In the genomic region with DNA sequence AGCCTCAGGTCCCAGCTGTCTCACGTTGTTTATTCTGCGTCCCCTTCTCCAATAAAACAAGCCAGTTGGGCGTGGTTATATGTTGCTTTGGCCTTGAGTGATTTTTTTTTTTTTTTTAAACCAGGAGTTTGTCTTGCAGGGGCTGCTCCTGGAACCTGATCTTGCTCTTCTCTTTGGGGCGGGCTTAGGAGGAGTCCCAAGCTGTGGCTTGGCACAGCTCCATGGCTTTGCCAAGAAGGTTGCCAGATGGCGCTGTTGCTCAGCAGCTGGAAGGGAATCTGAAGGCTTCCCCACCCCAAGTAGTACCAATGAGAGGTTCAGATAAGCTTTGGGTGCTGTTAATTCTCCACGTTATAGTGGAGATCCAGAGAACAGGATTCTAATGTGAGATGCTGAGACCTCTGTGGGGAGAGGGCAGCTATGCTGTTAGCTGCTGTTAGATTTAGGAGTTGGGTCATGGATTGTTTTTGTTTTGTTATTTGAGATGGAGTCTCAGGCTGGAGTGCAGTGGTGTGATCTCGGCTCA, we compare ENCODE assay signal across 8 cellular contexts. TPM values are rescaled to one million over a fixed set of nuclear protein-coding genes. Genes with fewer than 3 reads are reported as not detected.
A peak's percentile ranks its signal among the peaks of the same experiment; 100 is the strongest.
DNase-seq lines count a peak whose midpoint lies in the region; ATAC-seq and TF ChIP-seq lines count a peak whose summit lies in the region.

No MANE protein-coding gene starts in this region.

- H3K27ac Mint-ChIP-seq in activated T-helper 17 cell treated with anti-CD3 and anti-CD28 coated beads, Interleukin-2, amount 50 U/mL, for 72 hours: peak overlapping the region; percentile 47

- H4K20me1 ChIP-seq in MM.1S (ENCODE audit: insufficient read depth, low read length): no peaks in the 10 kb centered on the region

- H3K27ac ChIP-seq in MM.1S (ENCODE audit: low read length) (no peak overlapping the region), neutrophil (peak overlapping the region; percentile 99), thoracic aorta (no peak overlapping the region)

- H3K36me3 ChIP-seq in MM.1S (replicated peaks; ENCODE audit: insufficient read depth, low read length) (peaks cover 17% of the 10 kb centered on the region; the same call in 1 of the 2 replicates), neutrophil (peaks cover 30% of the 10 kb centered on the region), thoracic aorta (peaks cover 36% of the 10 kb centered on the region)

- H3K27me3 ChIP-seq in MM.1S (replicated peaks; ENCODE audit: insufficient read depth, low read length) (no peaks in the 10 kb centered on the region), neutrophil (no peaks in the 10 kb centered on the region), thoracic aorta (replicated peaks; ENCODE audit: insufficient read depth) (no peaks in the 10 kb centered on the region)

- peaks cover 37% of the 10 kb centered on the region for H3K79me2 ChIP-seq in MM.1S (ENCODE audit: low read length)

- H3F3A ChIP-seq in MM.1S (ENCODE audit: insufficient read depth, low read length): no peaks in the 10 kb centered on the region; the same call in none of the 2 replicates

- H3K9ac ChIP-seq in MM.1S (ENCODE audit: low read length): no peak overlapping the region

- H3K9me2 ChIP-seq in MM.1S (replicated peaks; ENCODE audit: insufficient read depth, low read length): no peaks in the 10 kb centered on the region

- peak; percentile 38 for ATAC-seq in activated T-helper 17 cell treated with anti-CD3 and anti-CD28 coated beads, Interleukin-2, amount 50 U/mL, for 72 hours (replicated peaks)
- peak; percentile 41 for ATAC-seq in thoracic aorta (ENCODE audit: insufficient number of reproducible peaks, low FRiP score, low read depth)
- ATAC-seq in GM19467 (IDR thresholded peaks at IDR 0.05; ENCODE audit: unreplicated experiment): no peak

- DNase-seq in DMS153 treated with DMSO at 0.1 percent for 48 hours (lab: John Stamatoyannopoulos, UW; ENCODE audit: unreplicated experiment): peak; percentile 56
- DNase-seq in MM.1S: peak; percentile 65
- peak; percentile 98 for DNase-seq in fibroblast of the aortic adventitia (ENCODE audit: low read depth)
- DNase-seq in thoracic aorta (ENCODE audit: low spot score): no peak

- H3K4me1 ChIP-seq in MM.1S (ENCODE audit: low read length) (peaks cover 10% of the 10 kb centered on the region), neutrophil (ENCODE audit: control insufficient read depth in 1 of 2, insufficient read depth in 1 of 2, low read depth in 1 of 2, low read length in 1 of 2) (peaks cover 45 to 49% of the 10 kb centered on the region in 2 experiments), thoracic aorta (ENCODE audit: control insufficient read depth in 1 of 2, low read depth in 2 of 2) (no peaks in the 10 kb centered on the region)

- no peak overlapping the region for H2AFZ ChIP-seq in MM.1S (ENCODE audit: low read length)

- 0 out of 2 replicates have a peak, but pooled peaks have one; percentile 34 for TF ChIP-seq POLR2A in Raji (IDR thresholded peaks at IDR 0.05; ENCODE audit: insufficient read depth, low read depth, low read length)

- H3K4me1 Mint-ChIP-seq in activated T-helper 17 cell treated with anti-CD3 and anti-CD28 coated beads, Interleukin-2, amount 50 U/mL, for 72 hours: peaks cover 10% of the 10 kb centered on the region

- H3K4me3 ChIP-seq in MM.1S (ENCODE audit: low read length) (no peak overlapping the region), fibroblast of the aortic adventitia (ENCODE audit: low read depth, low read length) (no peak overlapping the region), neutrophil (ENCODE audit: low read depth in 1 of 2, low read length in 1 of 2) (peak overlapping the region; percentile 1 to 90), thoracic aorta (no peak overlapping the region)

- no peak overlapping the region for H3K4me2 ChIP-seq in MM.1S (ENCODE audit: low read depth, low read length)

- H3K36me3 Mint-ChIP-seq in activated T-helper 17 cell treated with anti-CD3 and anti-CD28 coated beads, Interleukin-2, amount 50 U/mL, for 72 hours (ENCODE audit: low read depth): peaks cover 100% of the 10 kb centered on the region

- H3K27me3 Mint-ChIP-seq in activated T-helper 17 cell treated with anti-CD3 and anti-CD28 coated beads, Interleukin-2, amount 50 U/mL, for 72 hours: no peaks in the 10 kb centered on the region

- H3K9me3 Mint-ChIP-seq in activated T-helper 17 cell treated with anti-CD3 and anti-CD28 coated beads, Interleukin-2, amount 50 U/mL, for 72 hours: no peaks in the 10 kb centered on the region

- H3K9me3 ChIP-seq in MM.1S (replicated peaks; ENCODE audit: insufficient read depth, low read length): no peaks in the 10 kb centered on the region
- no peaks in the 10 kb centered on the region for H3K9me3 ChIP-seq in neutrophil
- no peaks in the 10 kb centered on the region for H3K9me3 ChIP-seq in thoracic aorta

- TF ChIP-seq CTCF in MM.1S (IDR thresholded peaks at IDR 0.05; ENCODE audit: low read length) (peak; percentile 71), fibroblast of the aortic adventitia (IDR thresholded peaks at IDR 0.05; ENCODE audit: insufficient read depth, low read length) (peak; percentile 62), neutrophil (IDR thresholded peaks at IDR 0.05) (peak; percentile 71), thoracic aorta (IDR thresholded peaks at IDR 0.05) (peak; percentile 46)

- H3K4me3 Mint-ChIP-seq in activated T-helper 17 cell treated with anti-CD3 and anti-CD28 coated beads, Interleukin-2, amount 50 U/mL, for 72 hours: peak overlapping the region; percentile 93

RNA-seq across cellular contexts. Expression of a gene that starts 2.0 kb away (rescaled TPM):
- total RNA-seq in activated T-helper 17 cell treated with anti-CD3 and anti-CD28 coated beads, Interleukin-2, amount 50 U/mL, for 72 hours: 100 to 1,000 TPM; 172 to 191 TPM
- total RNA-seq in fibroblast of the aortic adventitia (ENCODE audit: low replicate concordance) (7.0 and 7.2 TPM in 2 replicates), thoracic aorta (10 to 100 TPM; 47.2 to 66.6 TPM)

RNA-seq across cellular contexts. Expression of a gene that starts 18.6 kb away (rescaled TPM):
- total RNA-seq in activated T-helper 17 cell treated with anti-CD3 and anti-CD28 coated beads, Interleukin-2, amount 50 U/mL, for 72 hours: 100 to 1,000 TPM; 259 to 462 TPM
- total RNA-seq in fibroblast of the aortic adventitia (ENCODE audit: low replicate concordance): 112 and 142 TPM in 2 replicates
- 10 to 100 TPM; 74.7 to 91.2 TPM for total RNA-seq in thoracic aorta

RNA-seq across cellular contexts. Expression of a gene that starts 21.5 kb away (rescaled TPM):
- 10 to 100 TPM; 20.3 to 48.4 TPM for total RNA-seq in activated T-helper 17 cell treated with anti-CD3 and anti-CD28 coated beads, Interleukin-2, amount 50 U/mL, for 72 hours
- total RNA-seq in fibroblast of the aortic adventitia (ENCODE audit: low replicate concordance) (18.9 and 33.3 TPM in 2 replicates), thoracic aorta (10 to 100 TPM; 67.2 to 95.3 TPM)

RNA-seq across cellular contexts. Expression of a gene that starts 21.5 kb away (rescaled TPM):
- total RNA-seq in activated T-helper 17 cell treated with anti-CD3 and anti-CD28 coated beads, Interleukin-2, amount 50 U/mL, for 72 hours: 10 to 100 TPM; 77.4 to 98.4 TPM
- total RNA-seq in fibroblast of the aortic adventitia (ENCODE audit: low replicate concordance) (39.0 and 50.9 TPM in 2 replicates), thoracic aorta (10 to 100 TPM; 52.3 to 61.6 TPM)

RNA-seq across cellular contexts. Expression of a gene that starts 25.8 kb away (rescaled TPM):
- 10 to 100 TPM; 19.9 to 39.7 TPM for total RNA-seq in activated T-helper 17 cell treated with anti-CD3 and anti-CD28 coated beads, Interleukin-2, amount 50 U/mL, for 72 hours
- 6.5 and 9.0 TPM in 2 replicates for total RNA-seq in fibroblast of the aortic adventitia (ENCODE audit: low replicate concordance)
- total RNA-seq in thoracic aorta: 10 to 100 TPM; 13.5 to 53.2 TPM

Comparison
In these comparisons a context has a peak if more than half of its experiments do, and no peak if none do; other contexts are left out.
1. H3K4me3 ChIP-seq: peak in neutrophil (2 of 2); none in MM.1S (single experiment), fibroblast of the aortic adventitia (single experiment) and thoracic aorta (single experiment).
2. Peak in every context shown above with its lines, with median percentiles within 50 percentile points of each other: CTCF ChIP-seq.